ENCODE assay signal across 9 cellular contexts in genomic region chr1:27569506-27570382, GRCh38. TPM values are rescaled to one million over a fixed set of nuclear protein-coding genes. Genes with fewer than 3 reads are reported as not detected.
DNase-seq lines count a peak whose midpoint lies in the region; ATAC-seq, FAIRE-seq and TF ChIP-seq lines count a peak whose summit lies in the region.
"Had no signal": no experiment of that assay in that cellular context is flagged by ENCODE, and none has a peak within 500 bp of the region (broad histone marks: within the 10 kb centered on the region; RNA-seq: fewer than 3 reads in every experiment).

No MANE protein-coding gene starts in this region.

- peaks cover 16% of the 10 kb centered on the region for H3K4me1 ChIP-seq in CD8-positive, alpha-beta T cell (ENCODE audit: insufficient read depth, low read length)
- peaks cover 16% of the 10 kb centered on the region for H3K4me1 ChIP-seq in foreskin keratinocyte
- H3K4me1 ChIP-seq in pancreas: peaks cover 58 to 73% (median 72%) of the 10 kb centered on the region in 3 donors

- no peaks in the 10 kb centered on the region for H3K27me3 Mint-ChIP-seq in CD8-positive, alpha-beta T cell (ENCODE audit: low read depth)

- peaks cover 30% of the 10 kb centered on the region for H3K4me1 Mint-ChIP-seq in CD8-positive, alpha-beta T cell (ENCODE audit: low read depth)

- no peak for TF ChIP-seq CTCF in CD8-positive, alpha-beta T cell (IDR thresholded peaks at IDR 0.05)
- TF ChIP-seq CTCF in foreskin keratinocyte (conservative IDR thresholded peaks at IDR 0.05) (no peak), pancreas (IDR thresholded peaks at IDR 0.05) (no peak), D721Med (IDR thresholded peaks at IDR 0.05; ENCODE audit: insufficient read depth, missing control alignments) (no peak)

- no peaks in the 10 kb centered on the region for H3K27me3 ChIP-seq in CD8-positive, alpha-beta T cell (ENCODE audit: insufficient read depth, low read length)
- H3K27me3 ChIP-seq in foreskin keratinocyte: no peaks in the 10 kb centered on the region
- H3K27me3 ChIP-seq in pancreas: no peaks in the 10 kb centered on the region

- H3K9me3 Mint-ChIP-seq in CD8-positive, alpha-beta T cell: no peaks in the 10 kb centered on the region

- ATAC-seq in CD8-positive, alpha-beta T cell: no peak
- ATAC-seq in foreskin keratinocyte (no peak), pancreas (no peak), GM21367 (IDR thresholded peaks at IDR 0.05; ENCODE audit: unreplicated experiment) (no peak), GM19324 (IDR thresholded peaks at IDR 0.05; ENCODE audit: low FRiP score, unreplicated experiment) (no peak)

- no peak overlapping the region for H3K9ac ChIP-seq in SK-N-MC (ENCODE audit: insufficient read length)

- H3K27ac Mint-ChIP-seq in CD8-positive, alpha-beta T cell: peak overlapping the region; percentile 74

- POLR2A ChIA-PET in CD8-positive, alpha-beta T cell (lab: Charles Lee): interaction anchor here (1.0 to 1.4 kb wide), 3 partner anchors 34 to 47 kb away, joined by 3 to 8 read pairs (median 4); partner anchors contain the start of gene AHDC1

- DNase-seq in CD8-positive, alpha-beta T cell: no peak
- DNase-seq in SK-N-MC (ENCODE audit: low read depth, low spot score): no peak
- no peak for DNase-seq in foreskin keratinocyte
- peak in 2 of 6 donors; percentile 42 to 67 for DNase-seq in pancreas
- no peak for DNase-seq in D721Med (ENCODE audit: insufficient read length, low spot score)
- no peak for DNase-seq in midbrain (lab: John Stamatoyannopoulos, UW)
- DNase-seq: activated gamma-delta T cell treated with Interleukin-2 at 50 U/mL for 16 hours had no signal

- no peak overlapping the region for H3K4me3 ChIP-seq in CD8-positive, alpha-beta T cell (ENCODE audit: low read depth, low read length)
- no peak overlapping the region for H3K4me3 ChIP-seq in SK-N-MC
- no peak overlapping the region for H3K4me3 ChIP-seq in pancreas

- FAIRE-seq in pancreas (lab: Jason Lieb, UNC): no peak
- FAIRE-seq in D721Med (lab: Jason Lieb, UNC): no peak

- H3K36me3 Mint-ChIP-seq in CD8-positive, alpha-beta T cell: no peaks in the 10 kb centered on the region

- H3K36me3 ChIP-seq in CD8-positive, alpha-beta T cell (ENCODE audit: insufficient read depth, low read length): no peaks in the 10 kb centered on the region
- H3K36me3 ChIP-seq in SK-N-MC (ENCODE audit: insufficient read depth, low read length): no peaks in the 10 kb centered on the region
- no peaks in the 10 kb centered on the region for H3K36me3 ChIP-seq in pancreas

- WGBS in pancreas, 2 donors: 79 to 82% methylated on average over 15 of the region's 15 CpGs

- CTCF ChIA-PET in CD8-positive, alpha-beta T cell (lab: Charles Lee): interaction anchor here (1.1 to 3.0 kb wide), 12 partner anchors 12 to 270 kb away, joined by 3 to 16 read pairs (median 7); no protein-coding TSS in a partner anchor

- H3K4me3 Mint-ChIP-seq in CD8-positive, alpha-beta T cell: peak overlapping the region; percentile 78

- no peaks in the 10 kb centered on the region for H3K9me3 ChIP-seq in CD8-positive, alpha-beta T cell (ENCODE audit: low read length)
- no peaks in the 10 kb centered on the region for H3K9me3 ChIP-seq in SK-N-MC (ENCODE audit: low read depth, low read length)
- no peaks in the 10 kb centered on the region for H3K9me3 ChIP-seq in pancreas

- intact Hi-C loops in CD8-positive, alpha-beta T cell (cut with DNase I, micrococcal nuclease): loop anchor here (2.0 kb wide), 1 partner anchor 47 kb away; no protein-coding TSS in a partner anchor
- intact Hi-C loops in pancreas (cut with DNase I): no loop called here

- no peak overlapping the region for H3K27ac ChIP-seq in CD8-positive, alpha-beta T cell (ENCODE audit: low read depth, low read length)
- H3K27ac ChIP-seq in SK-N-MC: peak overlapping the region; percentile 8; the same call in 1 of the 2 replicates
- H3K27ac ChIP-seq in foreskin keratinocyte: peak overlapping the region; percentile 3
- H3K27ac ChIP-seq in pancreas: peak overlapping the region; percentile 71 to 80 (median 74)

RNA-seq across cellular contexts. Expression of gene AHDC1, which starts 34.2 kb away (rescaled TPM):
- total RNA-seq in CD8-positive, alpha-beta T cell: 10 to 100 TPM; 19.5 to 21.1 TPM
- 12.1 and 14.8 TPM in 2 replicates for total RNA-seq in foreskin keratinocyte
- 4.0 and 5.4 TPM in 2 replicates for polyA plus RNA-seq in foreskin keratinocyte
- 10 to 100 TPM; 10.4 to 22.4 (median 13.7) TPM for total RNA-seq in pancreas
- polyA plus RNA-seq in pancreas: 10 to 100 TPM; 16.3 to 27.5 TPM

Comparison
In these comparisons a context has a peak if more than half of its experiments do, and no peak if none do; other contexts are left out.
1. intact Hi-C loops: an anchor here in CD8-positive, alpha-beta T cell (2.0 kb wide); none called in pancreas.